Comparison of ENCODE assay signal across 1 cellular context in the genomic region with DNA sequence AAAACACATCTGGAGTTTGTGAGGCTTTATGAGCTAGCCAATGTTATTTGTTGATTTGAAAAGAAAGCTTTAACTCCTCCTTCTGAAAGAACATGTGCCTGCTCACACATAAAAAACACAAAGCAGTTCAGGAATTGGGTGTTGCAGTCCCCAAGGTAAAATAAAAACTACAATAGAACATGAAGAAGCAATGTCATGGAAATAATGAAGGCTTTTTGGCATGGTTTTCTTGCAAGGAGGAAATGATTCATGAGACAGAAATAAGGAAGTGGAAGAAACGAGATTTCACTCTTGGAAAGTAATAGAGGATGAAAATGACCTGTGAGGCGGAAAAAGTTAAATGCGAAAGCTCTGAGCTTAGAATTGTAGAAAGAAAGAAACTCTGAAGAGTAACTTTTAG.
TF ChIP-seq lines count a peak whose summit lies in the region.

No MANE protein-coding gene starts in this region.

TF ChIP-seq in HepG2, 621 proteins besides CTCF, POLR2A, EP300 and RAD21 (continued from another document):
- TF ChIP-seq CBX2 (IDR thresholded peaks at IDR 0.05; ENCODE audit: low read depth, low read length) = no peak
- no peak for TF ChIP-seq CBX2 (CRISPR knock-in tag; IDR thresholded peaks at IDR 0.05; ENCODE audit: low read depth)
- TF ChIP-seq, protein P1, sequence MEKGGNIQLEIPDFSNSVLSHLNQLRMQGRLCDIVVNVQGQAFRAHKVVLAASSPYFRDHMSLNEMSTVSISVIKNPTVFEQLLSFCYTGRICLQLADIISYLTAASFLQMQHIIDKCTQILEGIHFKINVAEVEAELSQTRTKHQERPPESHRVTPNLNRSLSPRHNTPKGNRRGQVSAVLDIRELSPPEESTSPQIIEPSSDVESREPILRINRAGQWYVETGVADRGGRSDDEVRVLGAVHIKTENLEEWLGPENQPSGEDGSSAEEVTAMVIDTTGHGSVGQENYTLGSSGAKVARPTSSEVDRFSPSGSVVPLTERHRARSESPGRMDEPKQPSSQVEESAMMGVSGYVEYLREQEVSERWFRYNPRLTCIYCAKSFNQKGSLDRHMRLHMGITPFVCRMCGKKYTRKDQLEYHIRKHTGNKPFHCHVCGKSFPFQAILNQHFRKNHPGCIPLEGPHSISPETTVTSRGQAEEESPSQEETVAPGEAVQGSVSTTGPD (CRISPR knock-in tag; IDR thresholded peaks at IDR 0.05) = no peak
- TF ChIP-seq NAIF1 (CRISPR knock-in tag; IDR thresholded peaks at IDR 0.05; ENCODE audit: borderline replicate concordance) = no peak
